Comparison of ENCODE assay signal across 1 cellular context in genomic region chr2:69643602-69644505, GRCh38.
TF ChIP-seq lines count a peak whose summit lies in the region.

TSS of gene AAK1 (minus strand) at chr2:69643739. CDS start at chr2:69643040, 699 bp downstream.

TF ChIP-seq in HepG2, 621 proteins besides CTCF, POLR2A, EP300 and RAD21 (continued from another document and continues in another):
- TF ChIP-seq ATF6 (CRISPR knock-in tag; conservative IDR thresholded peaks at IDR 0.05) (no peak), ZNF672 (CRISPR knock-in tag; IDR thresholded peaks at IDR 0.05) (no peak), ZNF275 (CRISPR knock-in tag; IDR thresholded peaks at IDR 0.05; ENCODE audit: borderline replicate concordance) (0 out of 2 replicates have a peak, but pooled peaks have one; percentile 90), BCLAF1 (IDR thresholded peaks at IDR 0.05) (no peak), ISX (CRISPR knock-in tag; conservative IDR thresholded peaks at IDR 0.05) (no peak), MXI1 (IDR thresholded peaks at IDR 0.05; ENCODE audit: borderline replicate concordance, low read depth, low read length) (peak; percentile 71; the same call in 1 of the 3 replicates), ATF7-NPFF (CRISPR knock-in tag; IDR thresholded peaks at IDR 0.05; ENCODE audit: low read depth) (no peak), MEF2D (CRISPR knock-in tag; IDR thresholded peaks at IDR 0.05) (peak; percentile 8), ZSCAN5A (CRISPR knock-in tag; IDR thresholded peaks at IDR 0.05; ENCODE audit: borderline replicate concordance) (no peak), ZNF766 (CRISPR knock-in tag; IDR thresholded peaks at IDR 0.05; ENCODE audit: borderline replicate concordance) (0 out of 2 replicates have a peak, but pooled peaks have one; percentile 27), PRPF4 (IDR thresholded peaks at IDR 0.05; ENCODE audit: low read depth, low read length, poor library complexity, severe bottlenecking) (no peak), HMG20A (CRISPR knock-in tag; IDR thresholded peaks at IDR 0.05; ENCODE audit: borderline replicate concordance) (no peak), TEAD3 (CRISPR knock-in tag; optimal IDR thresholded peaks at IDR 0.05; ENCODE audit: borderline replicate concordance) (peak; percentile 35), ZNF709 (CRISPR knock-in tag; IDR thresholded peaks at IDR 0.05) (no peak; the same call in 1 of the 2 replicates), PRDM4 (CRISPR knock-in tag; IDR thresholded peaks at IDR 0.05; ENCODE audit: borderline replicate concordance) (no peak), GPBP1L1 (CRISPR knock-in tag; IDR thresholded peaks at IDR 0.05) (no peak), MBD4 (IDR thresholded peaks at IDR 0.05; ENCODE audit: borderline replicate concordance, low read length) (no peak), ATM (IDR thresholded peaks at IDR 0.05; ENCODE audit: borderline replicate concordance) (no peak), KLF11 (CRISPR knock-in tag; IDR thresholded peaks at IDR 0.05) (no peak), REPIN1 (CRISPR knock-in tag; IDR thresholded peaks at IDR 0.05; ENCODE audit: borderline replicate concordance, low read depth) (peak; percentile 23; the same call in 1 of the 2 replicates), NFE2 (CRISPR knock-in tag; IDR thresholded peaks at IDR 0.05) (no peak), TGIF2 (CRISPR knock-in tag; IDR thresholded peaks at IDR 0.05) (no peak), ZNF142 (CRISPR knock-in tag; IDR thresholded peaks at IDR 0.05) (peak; percentile 69; the same call in 1 of the 2 replicates), PCBP2 (optimal IDR thresholded peaks at IDR 0.05; ENCODE audit: low read depth, low read length, poor library complexity, severe bottlenecking) (no peak), POGZ (CRISPR knock-in tag; IDR thresholded peaks at IDR 0.05) (peak; percentile 70), TRAFD1 (CRISPR knock-in tag; IDR thresholded peaks at IDR 0.05; ENCODE audit: borderline replicate concordance) (no peak), KDM6A (CRISPR knock-in tag; IDR thresholded peaks at IDR 0.05; ENCODE audit: low read depth) (0 out of 2 replicates have a peak, but pooled peaks have one; percentile 23), ZNF639 (CRISPR knock-in tag; conservative IDR thresholded peaks at IDR 0.05) (peak; percentile 91), ATRX (CRISPR knock-in tag; IDR thresholded peaks at IDR 0.05; ENCODE audit: borderline replicate concordance) (no peak), ZHX1 (CRISPR knock-in tag; IDR thresholded peaks at IDR 0.05; ENCODE audit: low read depth) (no peak)
